ENCODE assay signal across 1 cellular context in genomic region chr6:22613695-22614094, GRCh38.
TF ChIP-seq lines count a peak whose summit lies in the region.

No MANE protein-coding gene starts in this region.

TF ChIP-seq in GM23338, 12 proteins besides CTCF, POLR2A, EP300 and RAD21 (continued from another document):
- TF ChIP-seq ZNF462 (CRISPR knock-in tag; IDR thresholded peaks at IDR 0.05), result no peak
